20 cellular contexts compared by ENCODE assay signal in the genomic region with DNA sequence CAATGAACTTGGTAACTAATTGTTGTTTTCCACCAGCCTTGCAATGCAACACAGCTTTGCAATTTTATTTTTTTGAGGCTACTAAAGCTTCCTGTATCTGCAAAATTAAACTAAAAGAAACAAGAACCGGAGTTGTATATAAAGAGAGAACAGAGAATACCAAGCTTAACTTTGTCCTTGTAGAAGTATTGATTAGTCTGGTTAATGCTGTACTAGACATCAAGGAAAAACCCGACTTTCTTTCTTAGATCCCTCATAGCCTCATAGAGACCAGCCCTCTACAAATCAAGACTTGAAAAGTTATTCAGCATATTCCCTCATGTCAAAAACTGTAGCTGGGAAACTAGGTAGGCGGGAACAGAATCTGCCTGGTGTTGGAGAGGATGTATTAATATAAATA. TPM values are rescaled to one million over a fixed set of nuclear protein-coding genes. Genes with fewer than 3 reads are reported as not detected.
DNase-seq lines count a peak whose midpoint lies in the region; ATAC-seq and TF ChIP-seq lines count a peak whose summit lies in the region.
"Had no signal": no experiment of that assay in that cellular context is flagged by ENCODE, and none has a peak within 500 bp of the region (broad histone marks: within the 10 kb centered on the region; RNA-seq: fewer than 3 reads in every experiment).

No MANE protein-coding gene starts in this region.

- H3K4me3 ChIP-seq in Panc1 (ENCODE audit: low read depth in 2 of 2, low read length in 2 of 2): no peak overlapping the region
- 0 out of 2 replicates have a peak overlapping the region, but pooled peaks have one; percentile 74 for H3K4me3 ChIP-seq in iPS-20b (ENCODE audit: low read length)
- H3K4me3 ChIP-seq: upper lobe of right lung had no signal

- H3K9ac ChIP-seq in iPS-20b (ENCODE audit: low read depth, low read length): no peak overlapping the region

- H3K36me3 Mint-ChIP-seq in CD4-positive, alpha-beta T cell (ENCODE audit: low read depth): no peaks in the 10 kb centered on the region
- no peaks in the 10 kb centered on the region for H3K36me3 Mint-ChIP-seq in progenitor cell of endocrine pancreas (ENCODE audit: insufficient read depth)
- H3K36me3 Mint-ChIP-seq: activated naive CD8-positive, alpha-beta T cell treated with anti-CD3 and anti-CD28 coated beads, Interleukin-2, amount 10 ng/mL, durations not matched to agents 7 days and 5 days; CD4-positive, CD25-positive, alpha-beta regulatory T cell had no signal

- no peak overlapping the region for H3K27ac Mint-ChIP-seq in CD4-positive, alpha-beta T cell
- H3K27ac Mint-ChIP-seq in progenitor cell of endocrine pancreas: peak overlapping the region; percentile 89
- H3K27ac Mint-ChIP-seq: activated naive CD8-positive, alpha-beta T cell treated with anti-CD3 and anti-CD28 coated beads, Interleukin-2, amount 10 ng/mL, durations not matched to agents 7 days and 5 days; activated T-helper 2 cell treated with anti-CD3 and anti-CD28 coated beads, Interferon-gamma antibody, Interleukin-2, Interleukin-4, amounts not matched to agents 10 μg/mL and 5 μg/mL and 100 μg/mL, durations not matched to agents 14 hours and 24 hours and 36 hours; CD4-positive, CD25-positive, alpha-beta regulatory T cell had no signal

- no peak overlapping the region for H3K27ac ChIP-seq in CD4-positive, alpha-beta T cell (ENCODE audit: low read depth, low read length)
- H3K27ac ChIP-seq in Panc1 (ENCODE audit: low read length): peak overlapping the region; percentile 87
- no peak overlapping the region for H3K27ac ChIP-seq in iPS-20b (ENCODE audit: low read length)
- H3K27ac ChIP-seq: upper lobe of right lung had no signal

- no peaks in the 10 kb centered on the region for H3K9me3 Mint-ChIP-seq in CD4-positive, alpha-beta T cell
- H3K9me3 Mint-ChIP-seq in progenitor cell of endocrine pancreas (ENCODE audit: low read depth): no peaks in the 10 kb centered on the region
- H3K9me3 Mint-ChIP-seq: activated naive CD8-positive, alpha-beta T cell treated with anti-CD3 and anti-CD28 coated beads, Interleukin-2, amount 10 ng/mL, durations not matched to agents 7 days and 5 days; activated T-helper 2 cell treated with anti-CD3 and anti-CD28 coated beads, Interferon-gamma antibody, Interleukin-2, Interleukin-4, amounts not matched to agents 10 μg/mL and 5 μg/mL and 100 μg/mL, durations not matched to agents 14 hours and 24 hours and 36 hours had no signal

- no peak for ATAC-seq in CD4-positive, alpha-beta T cell (ENCODE audit: poor library complexity)
- ATAC-seq in Panc1: no peak
- no peak for ATAC-seq in activated CD4-positive, CD25-positive, alpha-beta regulatory T cell treated with anti-CD3 and anti-CD28 coated beads, Interleukin-2, amount 50 U/mL, for 24 hours
- ATAC-seq: heart left ventricle, left colon, SK-N-SH treated with all-trans-retinoic acid at 6 μM for 48 hours, upper lobe of right lung had no signal

- TF ChIP-seq CTCF in CD4-positive, alpha-beta T cell (IDR thresholded peaks at IDR 0.05): no peak
- TF ChIP-seq CTCF in Panc1 (IDR thresholded peaks at IDR 0.05) (no peak), progenitor cell of endocrine pancreas (IDR thresholded peaks at IDR 0.05; ENCODE audit: unreplicated experiment) (no peak)

- intact Hi-C loops in CD4-positive, alpha-beta T cell (cut with DNase I, micrococcal nuclease): no loop called here
- intact Hi-C loops in Panc1 (cut with micrococcal nuclease; ENCODE audit: unreplicated experiment): loop anchor here (5.0 kb wide), 1 partner anchor 63 kb away; no protein-coding TSS in a partner anchor

- H3K4me1 ChIP-seq in Panc1 (ENCODE audit: control insufficient read depth, insufficient read depth, low read length): peaks cover 11% of the 10 kb centered on the region
- H3K4me1 ChIP-seq in iPS-20b (ENCODE audit: insufficient read depth, low read length): peaks cover 13% of the 10 kb centered on the region; the same call in 1 of the 2 replicates

- H3K27me3 Mint-ChIP-seq in CD4-positive, alpha-beta T cell: peaks cover 70% of the 10 kb centered on the region
- no peaks in the 10 kb centered on the region for H3K27me3 Mint-ChIP-seq in progenitor cell of endocrine pancreas

- H3K9me3 ChIP-seq in CD4-positive, alpha-beta T cell (ENCODE audit: control insufficient read depth, low read length): no peaks in the 10 kb centered on the region
- H3K9me3 ChIP-seq in Panc1 (ENCODE audit: control insufficient read depth, insufficient read depth, low read depth, low read length) (no peaks in the 10 kb centered on the region), iPS-20b (ENCODE audit: insufficient read depth, low read depth, low read length) (no peaks in the 10 kb centered on the region)
- H3K9me3 ChIP-seq: heart left ventricle, upper lobe of right lung had no signal

- H3K36me3 ChIP-seq in Panc1 (ENCODE audit: control insufficient read depth, insufficient read depth, low read length) (no peaks in the 10 kb centered on the region; the same call in 1 of the 2 replicates), iPS-20b (ENCODE audit: insufficient read depth, low read depth, low read length) (no peaks in the 10 kb centered on the region)
- H3K36me3 ChIP-seq: heart left ventricle, upper lobe of right lung had no signal

- no TSS peak for BruUV-seq in Panc1 (replicated peaks; lab: Mats Ljungman, UMichigan)

- in situ Hi-C loops in Panc1 (cut with HindIII; ENCODE audit: low pct_unique_long_range_greater_than_20kb, low sequenced_read_pairs): no loop called here

- POLR2A ChIA-PET in CD4-positive, alpha-beta T cell (lab: Charles Lee): no interaction called here
- POLR2A ChIA-PET in Panc1 (lab: Charles Lee): interaction anchor here (1.4 kb wide), 1 partner anchor 30 kb away, joined by 4 read pairs; no protein-coding TSS in a partner anchor

- no peak for DNase-seq in CD4-positive, alpha-beta T cell
- DNase-seq in Panc1 (ENCODE audit: low read depth, low spot score): no peak
- no peak for DNase-seq in progenitor cell of endocrine pancreas (ENCODE audit: low spot score, unreplicated experiment)
- DNase-seq in AG20443 (ENCODE audit: low spot score): no peak
- DNase-seq in cerebellar cortex (ENCODE audit: low spot score): no peak
- DNase-seq: activated naive CD8-positive, alpha-beta T cell treated with anti-CD3 and anti-CD28 coated beads, Interleukin-2, amount 10 ng/mL, durations not matched to agents 7 days and 5 days; CD4-positive, CD25-positive, alpha-beta regulatory T cell; effector CD4-positive, alpha-beta T cell; foreskin fibroblast; HCEC 1CT; heart left ventricle; left colon; NCI-H2081; NCI-H226; posterior cingulate gyrus; upper lobe of right lung had no signal

- CTCF ChIA-PET in CD4-positive, alpha-beta T cell (lab: Charles Lee): no interaction called here
- CTCF ChIA-PET in Panc1 (lab: Charles Lee): interaction anchor here (0.6 to 1.3 kb wide), 2 partner anchors 30 to 201 kb away, joined by 3 to 4 read pairs; no protein-coding TSS in a partner anchor

- peaks cover 6% of the 10 kb centered on the region for H3K4me1 Mint-ChIP-seq in CD4-positive, alpha-beta T cell (ENCODE audit: low read depth)
- H3K4me1 Mint-ChIP-seq in progenitor cell of endocrine pancreas (ENCODE audit: low read depth): peaks cover 45% of the 10 kb centered on the region

- peaks cover 51% of the 10 kb centered on the region for H3K27me3 ChIP-seq in CD4-positive, alpha-beta T cell (ENCODE audit: control insufficient read depth, insufficient read depth, low read length)
- no peaks in the 10 kb centered on the region for H3K27me3 ChIP-seq in Panc1 (ENCODE audit: control insufficient read depth, insufficient read depth, low read length)
- H3K27me3 ChIP-seq in iPS-20b (ENCODE audit: insufficient read depth, low read length): peaks cover 36% of the 10 kb centered on the region

- H3K4me3 Mint-ChIP-seq in CD4-positive, alpha-beta T cell: peak overlapping the region; percentile 54
- peak overlapping the region; percentile 74 for H3K4me3 Mint-ChIP-seq in progenitor cell of endocrine pancreas (ENCODE audit: low read depth)
- H3K4me3 Mint-ChIP-seq: activated naive CD8-positive, alpha-beta T cell treated with anti-CD3 and anti-CD28 coated beads, Interleukin-2, amount 10 ng/mL, durations not matched to agents 7 days and 5 days had no signal

RNA-seq across cellular contexts. Expression of a gene that starts 1.7 kb away (rescaled TPM):
- under 1 TPM in 1 of 2 experiments, not detected in 1; 0.16 TPM for total RNA-seq in CD4-positive, alpha-beta T cell
- total RNA-seq in Panc1 (2021; ENCODE audit: unreplicated experiment): 107 TPM
- 57.3 TPM for polyA plus RNA-seq in Panc1 (2012; ENCODE audit: insufficient read length)
- total RNA-seq in progenitor cell of endocrine pancreas: 65.4 and 69.3 TPM in 2 replicates
- total RNA-seq: activated naive CD8-positive, alpha-beta T cell treated with anti-CD3 and anti-CD28 coated beads, Interleukin-2, amount 10 ng/mL, durations not matched to agents 7 days and 5 days had no signal
- polyA plus RNA-seq: CD4-positive, CD25-positive, alpha-beta regulatory T cell had no signal

Comparison
In these comparisons a context has a peak if more than half of its experiments do, and no peak if none do; other contexts are left out.
1. RNA of a gene that starts 1.7 kb away (total RNA-seq): 107 TPM in Panc1 (single experiment) and 65.4 to 69.3 TPM in progenitor cell of endocrine pancreas; 0.16 TPM in CD4-positive, alpha-beta T cell; every median in the first group is over 10 times any median in the second.